Comparison of ENCODE assay signal across 19 cellular contexts in the genomic region with DNA sequence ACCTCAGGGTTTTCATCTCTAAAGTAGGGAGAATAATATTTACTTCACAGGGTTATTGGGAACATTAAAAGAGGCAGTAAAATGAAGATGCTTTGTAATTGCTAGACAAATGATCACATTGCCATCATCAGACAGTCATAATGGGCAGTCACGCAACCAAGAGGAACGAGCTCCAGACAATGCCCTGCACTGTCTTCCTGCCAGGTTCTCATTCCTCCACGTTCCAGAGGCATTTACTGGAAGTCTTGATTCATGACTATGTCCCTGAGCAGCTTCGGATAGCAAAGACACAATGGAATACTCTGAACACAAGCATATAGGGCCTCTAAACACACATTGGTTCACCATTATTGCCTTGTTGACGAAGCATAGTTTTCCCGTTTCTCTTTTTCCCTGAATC.
DNase-seq lines count a peak whose midpoint lies in the region; ATAC-seq, FAIRE-seq and TF ChIP-seq lines count a peak whose summit lies in the region.
"Had no signal": no experiment of that assay in that cellular context is flagged by ENCODE, and none has a peak within 500 bp of the region (broad histone marks: within the 10 kb centered on the region; RNA-seq: fewer than 3 reads in every experiment).

No MANE protein-coding gene starts in this region.

- H3K27me3 ChIP-seq in BJ (ENCODE audit: control insufficient read depth, insufficient read depth, low read length) (no peaks in the 10 kb centered on the region), keratinocyte (ENCODE audit: control insufficient read depth, extremely low read depth, insufficient read depth, low read length) (no peaks in the 10 kb centered on the region), ascending aorta (no peaks in the 10 kb centered on the region)
- H3K27me3 ChIP-seq: stomach had no signal

- POLR2A ChIA-PET in BJ (lab: Charles Lee), result no interaction called here

- TF ChIP-seq CTCF in BJ (IDR thresholded peaks at IDR 0.05; ENCODE audit: insufficient read depth, low read depth, low read length) (no peak), astrocyte of the spinal cord (IDR thresholded peaks at IDR 0.05; ENCODE audit: low read depth, low read length) (no peak), keratinocyte (optimal IDR thresholded peaks at IDR 0.05 in 1 of 3, IDR thresholded peaks at IDR 0.05 in 1 of 3, conservative IDR thresholded peaks at IDR 0.05 in 1 of 3; ENCODE audit: extremely low read depth in 1 of 3, insufficient read depth in 2 of 3, low read length in 3 of 3) (no peak), ascending aorta (IDR thresholded peaks at IDR 0.05) (no peak)

- peaks cover 38% of the 10 kb centered on the region for H3K4me1 ChIP-seq in keratinocyte (ENCODE audit: control insufficient read depth, extremely low read depth, insufficient read depth, low read length)
- no peaks in the 10 kb centered on the region for H3K4me1 ChIP-seq in ascending aorta
- H3K4me1 ChIP-seq: HAP-1 had no signal

- no peaks in the 10 kb centered on the region for H3K79me2 ChIP-seq in keratinocyte (ENCODE audit: control insufficient read depth, insufficient read depth, low read length)

- H3K36me3 ChIP-seq in BJ (ENCODE audit: control insufficient read depth, insufficient read depth, low read length) (no peaks in the 10 kb centered on the region), keratinocyte (ENCODE audit: control insufficient read depth in 2 of 2, extremely low read depth in 1 of 2, insufficient read depth in 2 of 2, low read length in 2 of 2) (no peaks in the 10 kb centered on the region), ascending aorta (no peaks in the 10 kb centered on the region)
- H3K36me3 ChIP-seq: HAP-1, stomach had no signal

- peaks cover 0 to 13% (median 3%) of the 10 kb centered on the region in 3 donors for H3K27me3 Mint-ChIP-seq in immature natural killer cell (ENCODE audit: low read depth in 3 of 3)
- peaks cover 7% of the 10 kb centered on the region for H3K27me3 Mint-ChIP-seq in activated T-cell treated with anti-CD3 and anti-CD28 coated beads, Interleukin-2, amount 50 U/mL, for 4 hours (ENCODE audit: low read depth)
- H3K27me3 Mint-ChIP-seq: activated CD4-positive, alpha-beta memory T cell treated with anti-CD3 and anti-CD28 coated beads, Interleukin-2, amount 10 ng/mL, durations not matched to agents 7 days and 5 days; activated naive CD4-positive, alpha-beta T cell treated with anti-CD3 and anti-CD28 coated beads, Interleukin-2, amount 10 ng/mL, durations not matched to agents 7 days and 5 days; dendritic cell treated with granulocyte-macrophage colony-stimulating factor and Interleukin-4, amounts not matched to agents 40 ng/mL and 50 ng/mL, for 4 days had no signal

- peak overlapping the region; percentile 55 for H2AFZ ChIP-seq in keratinocyte (ENCODE audit: control insufficient read depth, low read length)

- peak overlapping the region; percentile 71 for H3K4me2 ChIP-seq in keratinocyte (ENCODE audit: control insufficient read depth, extremely low read depth, insufficient read depth, low read depth, low read length)

- dilution Hi-C loops in keratinocyte (cut with MboI; ENCODE audit: extremely low pct_ligation_motif_present, low sequenced_read_pairs), result no loop called here

- no peak overlapping the region for H3K27ac Mint-ChIP-seq in immature natural killer cell
- H3K27ac Mint-ChIP-seq: activated CD4-positive, alpha-beta memory T cell treated with anti-CD3 and anti-CD28 coated beads, Interleukin-2, amount 10 ng/mL, durations not matched to agents 7 days and 5 days; activated naive CD4-positive, alpha-beta T cell treated with anti-CD3 and anti-CD28 coated beads, Interleukin-2, amount 10 ng/mL, durations not matched to agents 7 days and 5 days; dendritic cell treated with granulocyte-macrophage colony-stimulating factor and Interleukin-4, amounts not matched to agents 40 ng/mL and 50 ng/mL, for 4 days; T-cell had no signal

- no peaks in the 10 kb centered on the region for H4K20me1 ChIP-seq in keratinocyte (ENCODE audit: control insufficient read depth, extremely low read depth, insufficient read depth, low read length)

- no peaks in the 10 kb centered on the region for H3K9me1 ChIP-seq in keratinocyte (ENCODE audit: control insufficient read depth, extremely low read depth, insufficient read depth, low read length)

- no peaks in the 10 kb centered on the region for H3K36me3 Mint-ChIP-seq in immature natural killer cell
- H3K36me3 Mint-ChIP-seq in activated T-cell treated with anti-CD3 and anti-CD28 coated beads, Interleukin-2, amount 50 U/mL, for 4 hours (ENCODE audit: insufficient read depth), result no peaks in the 10 kb centered on the region
- H3K36me3 Mint-ChIP-seq: activated naive CD4-positive, alpha-beta T cell treated with anti-CD3 and anti-CD28 coated beads, Interleukin-2, amount 10 ng/mL, durations not matched to agents 7 days and 5 days; brain; T-cell had no signal

- H3K9me3 ChIP-seq in keratinocyte (ENCODE audit: control insufficient read depth, low read depth, low read length) (no peaks in the 10 kb centered on the region), ascending aorta (no peaks in the 10 kb centered on the region)
- H3K9me3 ChIP-seq: HAP-1, stomach had no signal

- intact Hi-C loops in ascending aorta (cut with DNase I), result no loop called here

- peaks cover 0 to under 1% of the 10 kb centered on the region in 2 donors for H3K4me1 Mint-ChIP-seq in immature natural killer cell
- no peaks in the 10 kb centered on the region for H3K4me1 Mint-ChIP-seq in activated T-cell treated with anti-CD3 and anti-CD28 coated beads, Interleukin-2, amount 50 U/mL, for 4 hours (ENCODE audit: low read depth)
- H3K4me1 Mint-ChIP-seq: activated CD4-positive, alpha-beta memory T cell treated with anti-CD3 and anti-CD28 coated beads, Interleukin-2, amount 10 ng/mL, durations not matched to agents 7 days and 5 days; activated naive CD4-positive, alpha-beta T cell treated with anti-CD3 and anti-CD28 coated beads, Interleukin-2, amount 10 ng/mL, durations not matched to agents 7 days and 5 days; T-cell had no signal

- peak; percentile 94 for FAIRE-seq in keratinocyte (lab: Jason Lieb, UNC)
- FAIRE-seq: endothelial cell of umbilical vein had no signal

- no peaks in the 10 kb centered on the region for H3K9me3 Mint-ChIP-seq in immature natural killer cell
- no peaks in the 10 kb centered on the region for H3K9me3 Mint-ChIP-seq in activated T-cell treated with anti-CD3 and anti-CD28 coated beads, Interleukin-2, amount 50 U/mL, for 4 hours
- H3K9me3 Mint-ChIP-seq: activated CD4-positive, alpha-beta memory T cell treated with anti-CD3 and anti-CD28 coated beads, Interleukin-2, amount 10 ng/mL, durations not matched to agents 7 days and 5 days; activated naive CD4-positive, alpha-beta T cell treated with anti-CD3 and anti-CD28 coated beads, Interleukin-2, amount 10 ng/mL, durations not matched to agents 7 days and 5 days; brain; dendritic cell treated with granulocyte-macrophage colony-stimulating factor and Interleukin-4, amounts not matched to agents 40 ng/mL and 50 ng/mL, for 4 days; T-cell had no signal

- no peak overlapping the region for H3K4me3 ChIP-seq in BJ (ENCODE audit: low read depth, low read length)
- no peak overlapping the region for H3K4me3 ChIP-seq in astrocyte of the spinal cord (ENCODE audit: low read depth, low read length)
- peak overlapping the region in 1 of 3 experiments; percentile 41 for H3K4me3 ChIP-seq in keratinocyte (ENCODE audit: control insufficient read depth in 2 of 3, extremely low read depth in 1 of 3, insufficient read depth in 2 of 3, low read depth in 1 of 3, low read length in 3 of 3)
- H3K4me3 ChIP-seq in ascending aorta, result no peak overlapping the region
- H3K4me3 ChIP-seq: HAP-1, lung, stomach had no signal

- H3K27ac ChIP-seq in keratinocyte (ENCODE audit: control insufficient read depth, insufficient read depth, low read length), result peak overlapping the region; percentile 96
- no peak overlapping the region for H3K27ac ChIP-seq in ascending aorta
- H3K27ac ChIP-seq: stomach had no signal

- H3K9ac ChIP-seq in keratinocyte (ENCODE audit: control insufficient read depth, extremely low read depth, insufficient read depth, low read length), result peak overlapping the region; percentile 70

- in situ Hi-C loops in astrocyte of the spinal cord (cut with HindIII; ENCODE audit: low sequenced_read_pairs), result no loop called here

- no peak overlapping the region for H3K4me3 Mint-ChIP-seq in immature natural killer cell
- H3K4me3 Mint-ChIP-seq in activated T-cell treated with anti-CD3 and anti-CD28 coated beads, Interleukin-2, amount 50 U/mL, for 4 hours, result no peak overlapping the region
- H3K4me3 Mint-ChIP-seq: activated CD4-positive, alpha-beta memory T cell treated with anti-CD3 and anti-CD28 coated beads, Interleukin-2, amount 10 ng/mL, durations not matched to agents 7 days and 5 days; activated naive CD4-positive, alpha-beta T cell treated with anti-CD3 and anti-CD28 coated beads, Interleukin-2, amount 10 ng/mL, durations not matched to agents 7 days and 5 days; brain; dendritic cell treated with granulocyte-macrophage colony-stimulating factor and Interleukin-4, amounts not matched to agents 40 ng/mL and 50 ng/mL, for 4 days; T-cell had no signal

- CTCF ChIA-PET in BJ (lab: Yijun Ruan, JAX), result interaction anchor here (0.5 to 6.3 kb wide), 7 partner anchors 8 to 1571 kb away, joined by 3 to 57 read pairs (median 4); no protein-coding TSS in a partner anchor

- no peak for ATAC-seq in activated T-cell treated with anti-CD3 and anti-CD28 coated beads, Interleukin-2, amount 50 U/mL, for 4 hours
- ATAC-seq: T-cell had no signal

- peak; percentile 12 for DNase-seq in BJ (ENCODE audit: low read depth)
- DNase-seq in NCI-H69 (lab: John Stamatoyannopoulos, UW), result peak; percentile 25
- DNase-seq in astrocyte of the spinal cord (ENCODE audit: low read depth, low spot score), result peak; percentile 13
- no peak for DNase-seq in keratinocyte (ENCODE audit: low read depth, low spot score)
- no peak for DNase-seq in immature natural killer cell
- DNase-seq in T-helper 1 cell, result no peak
- DNase-seq in activated T-cell treated with anti-CD3 and anti-CD28 coated beads, Interleukin-2, amount 50 U/mL, for 4 hours, result no peak
- DNase-seq in ascending aorta (ENCODE audit: low spot score in 2 of 2), result no peak
- DNase-seq: activated CD4-positive, alpha-beta memory T cell treated with anti-CD3 and anti-CD28 coated beads, Interleukin-2, amount 10 ng/mL, durations not matched to agents 7 days and 5 days; activated naive CD4-positive, alpha-beta T cell treated with anti-CD3 and anti-CD28 coated beads, Interleukin-2, amount 10 ng/mL, durations not matched to agents 7 days and 5 days; activated T-cell treated with anti-CD3 and anti-CD28 coated beads, Interleukin-2, amount 50 U/mL, for 1 hour; Calu3; stomach; T-cell had no signal

Comparison
In these comparisons a context has a peak if more than half of its experiments do, and no peak if none do; other contexts are left out.
1. DNase-seq: peak in BJ (single experiment), NCI-H69 (single experiment) and astrocyte of the spinal cord (single experiment); none in keratinocyte (single experiment), immature natural killer cell (0 of 3), T-helper 1 cell (0 of 5), activated T-cell treated with anti-CD3 and anti-CD28 coated beads, Interleukin-2, amount 50 U/mL, for 4 hours (single experiment) and ascending aorta (0 of 2).